19 cellular contexts compared by ENCODE assay signal in genomic region chr12:16492240-16492639, GRCh38.
"Had no signal": no experiment of that assay in that cellular context is flagged by ENCODE, and none has a peak within 500 bp of the region (broad histone marks: within the 10 kb centered on the region; RNA-seq: fewer than 3 reads in every experiment).

No MANE protein-coding gene starts in this region.

- H3K27ac ChIP-seq: left ventricle myocardium inferior, thoracic aorta, upper lobe of left lung had no signal

- H3K9me3 ChIP-seq: left ventricle myocardium inferior, thoracic aorta, upper lobe of left lung had no signal

- H3K4me3 ChIP-seq: left ventricle myocardium inferior, thoracic aorta, upper lobe of left lung had no signal

- H3K4me1 ChIP-seq: left ventricle myocardium inferior, upper lobe of left lung had no signal

- ATAC-seq: activated CD4-positive, CD25-positive, alpha-beta regulatory T cell treated with anti-CD3 and anti-CD28 coated beads, Interleukin-2, amount 50 U/mL, for 24 hours; activated T-cell treated with anti-CD3 and anti-CD28 coated beads, Interleukin-2, amount 50 U/mL, for 4 hours; effector memory CD8-positive, alpha-beta T cell; stimulated activated naive B cell treated with anti-CD40 and anti-IgM and Interleukin-4, amounts not matched to agents 10 μg/mL and 1 μg/mL and 100 μg/mL, for 72 hours had no signal

- H3K4me3 Mint-ChIP-seq: activated CD4-positive, alpha-beta T cell treated with anti-CD3 and anti-CD28 coated beads, Interleukin-2, amount 10 ng/mL, durations not matched to agents 7 days and 5 days; activated naive CD4-positive, alpha-beta T cell treated with anti-CD3 and anti-CD28 coated beads for 36 hours; activated T-cell treated with anti-CD3 and anti-CD28 coated beads, Interleukin-2, amount 50 U/mL, for 4 hours; brain; effector memory CD8-positive, alpha-beta T cell; nephron progenitor cell; stimulated activated naive B cell treated with anti-CD40 and anti-IgM and Interleukin-4, amounts not matched to agents 10 μg/mL and 1 μg/mL and 100 μg/mL, for 72 hours had no signal

- H3K27me3 Mint-ChIP-seq: activated CD4-positive, alpha-beta T cell treated with anti-CD3 and anti-CD28 coated beads, Interleukin-2, amount 10 ng/mL, durations not matched to agents 7 days and 5 days; brain; effector memory CD8-positive, alpha-beta T cell; stimulated activated naive B cell treated with anti-CD40 and anti-IgM and Interleukin-4, amounts not matched to agents 10 μg/mL and 1 μg/mL and 100 μg/mL, for 72 hours had no signal

- DNase-seq: activated CD4-positive, alpha-beta T cell treated with anti-CD3 and anti-CD28 coated beads, Interleukin-2, amount 10 ng/mL, durations not matched to agents 7 days and 5 days; activated CD8-positive, alpha-beta memory T cell treated with anti-CD3 and anti-CD28 coated beads, Interleukin-2, amount 50 U/mL, for 4 hours; activated naive CD4-positive, alpha-beta T cell treated with anti-CD3 and anti-CD28 coated beads for 36 hours; activated T-cell treated with anti-CD3 and anti-CD28 coated beads, Interleukin-2, amount 50 U/mL, for 4 hours; caudate nucleus; effector memory CD8-positive, alpha-beta T cell; foreskin fibroblast; hypothalamus; kidney glomerular epithelial cell; left ventricle myocardium inferior; mammary epithelial cell; nephron progenitor cell; occipital lobe; posterior cingulate gyrus; stimulated activated naive B cell treated with anti-CD40 and anti-IgM and Interleukin-4, amounts not matched to agents 10 μg/mL and 1 μg/mL and 100 μg/mL, for 72 hours; upper lobe of left lung had no signal

- H3K9me3 Mint-ChIP-seq: activated CD4-positive, alpha-beta T cell treated with anti-CD3 and anti-CD28 coated beads, Interleukin-2, amount 10 ng/mL, durations not matched to agents 7 days and 5 days; brain; nephron progenitor cell had no signal

- H3K27me3 ChIP-seq: upper lobe of left lung had no signal

- H3K4me1 Mint-ChIP-seq: activated CD4-positive, alpha-beta T cell treated with anti-CD3 and anti-CD28 coated beads, Interleukin-2, amount 10 ng/mL, durations not matched to agents 7 days and 5 days; nephron progenitor cell; stimulated activated naive B cell treated with anti-CD40 and anti-IgM and Interleukin-4, amounts not matched to agents 10 μg/mL and 1 μg/mL and 100 μg/mL, for 72 hours had no signal

- H3K36me3 ChIP-seq: left ventricle myocardium inferior, thoracic aorta, upper lobe of left lung had no signal

- H3K36me3 Mint-ChIP-seq: brain; stimulated activated naive B cell treated with anti-CD40 and anti-IgM and Interleukin-4, amounts not matched to agents 10 μg/mL and 1 μg/mL and 100 μg/mL, for 72 hours had no signal

- H3K27ac Mint-ChIP-seq: activated CD4-positive, alpha-beta T cell treated with anti-CD3 and anti-CD28 coated beads, Interleukin-2, amount 10 ng/mL, durations not matched to agents 7 days and 5 days; activated naive CD4-positive, alpha-beta T cell treated with anti-CD3 and anti-CD28 coated beads for 36 hours; brain; effector memory CD8-positive, alpha-beta T cell; nephron progenitor cell; stimulated activated naive B cell treated with anti-CD40 and anti-IgM and Interleukin-4, amounts not matched to agents 10 μg/mL and 1 μg/mL and 100 μg/mL, for 72 hours had no signal
